Comparison of ENCODE assay signal across 8 cellular contexts in the genomic region with DNA sequence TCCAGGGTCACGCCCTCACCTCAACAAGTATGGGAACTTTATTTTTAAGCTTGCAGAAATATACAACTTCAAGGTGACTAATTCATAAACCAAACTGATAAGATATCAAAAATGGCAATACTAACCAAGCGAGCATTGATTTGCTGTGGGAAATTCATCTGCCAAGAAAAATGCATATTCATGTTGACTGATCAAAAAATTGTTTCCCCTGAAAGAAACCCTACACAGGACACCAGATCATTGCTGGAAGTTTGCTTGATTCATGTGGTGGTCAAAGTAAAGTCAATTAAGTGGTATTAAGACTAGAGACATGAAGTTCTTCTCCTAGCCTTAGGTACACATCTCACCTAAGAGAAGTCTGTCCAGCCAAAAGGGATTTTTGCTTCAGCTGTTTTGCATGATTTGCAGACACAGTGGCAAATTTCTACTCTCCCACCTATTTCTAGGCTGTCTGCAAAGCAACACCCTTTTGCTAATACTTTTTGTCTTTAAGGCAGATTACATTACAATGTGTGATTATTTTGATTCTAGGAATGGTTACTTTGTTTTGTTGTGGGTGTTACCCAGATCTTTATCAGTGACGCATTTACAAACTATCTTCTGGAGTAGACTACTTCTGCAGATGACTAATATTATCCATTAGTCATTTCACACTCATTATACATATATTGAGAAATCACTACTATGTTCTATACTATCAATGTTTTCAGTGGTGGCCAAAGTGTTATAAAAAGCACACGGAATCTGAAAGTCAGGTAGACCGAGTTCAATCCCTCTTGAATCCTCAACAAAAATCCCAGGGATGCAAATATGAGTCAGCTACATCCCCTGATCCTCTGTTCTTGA. TPM values are rescaled to one million over a fixed set of nuclear protein-coding genes. Genes with fewer than 3 reads are reported as not detected.
DNase-seq lines count a peak whose midpoint lies in the region; ATAC-seq lines count a peak whose summit lies in the region.

No MANE protein-coding gene starts in this region.

- peak overlapping the region; percentile 87 to 95 (median 88) for H3K4me3 Mint-ChIP-seq in CD4-positive, CD25-positive, alpha-beta regulatory T cell
- peak overlapping the region; percentile 81 for H3K4me3 Mint-ChIP-seq in activated T-helper 17 cell treated with anti-CD3 and anti-CD28 coated beads, Interleukin-2, amount 50 U/mL, for 72 hours
- peak overlapping the region; percentile 95 for H3K4me3 Mint-ChIP-seq in natural killer cell treated with Interleukin-12 subunit alpha and Interleukin-12 subunit beta and Interleukin-15 and Interleukin-18, amount 100 ng/mL, for 72 hours

- H3K36me3 Mint-ChIP-seq in CD4-positive, CD25-positive, alpha-beta regulatory T cell, result peaks cover 21% of the 10 kb centered on the region
- peaks cover 79% of the 10 kb centered on the region for H3K36me3 Mint-ChIP-seq in activated T-helper 17 cell treated with anti-CD3 and anti-CD28 coated beads, Interleukin-2, amount 50 U/mL, for 72 hours (ENCODE audit: low read depth)
- H3K36me3 Mint-ChIP-seq in natural killer cell treated with Interleukin-12 subunit alpha and Interleukin-12 subunit beta and Interleukin-15 and Interleukin-18, amount 100 ng/mL, for 72 hours, result peaks cover 54% of the 10 kb centered on the region

- H3K4me1 ChIP-seq in CD4-positive, CD25-positive, alpha-beta regulatory T cell (ENCODE audit: control insufficient read depth, insufficient read depth, low read length, poor library complexity, severe bottlenecking), result peaks cover 54% of the 10 kb centered on the region

- H3K27me3 ChIP-seq in CD4-positive, CD25-positive, alpha-beta regulatory T cell (ENCODE audit: control insufficient read depth, insufficient read depth, low read length), result no peaks in the 10 kb centered on the region

- no peaks in the 10 kb centered on the region for H3K27me3 Mint-ChIP-seq in CD4-positive, CD25-positive, alpha-beta regulatory T cell
- no peaks in the 10 kb centered on the region for H3K27me3 Mint-ChIP-seq in activated T-helper 17 cell treated with anti-CD3 and anti-CD28 coated beads, Interleukin-2, amount 50 U/mL, for 72 hours
- no peaks in the 10 kb centered on the region for H3K27me3 Mint-ChIP-seq in natural killer cell treated with Interleukin-12 subunit alpha and Interleukin-12 subunit beta and Interleukin-15 and Interleukin-18, amount 100 ng/mL, for 72 hours

- peaks cover 11% of the 10 kb centered on the region for H3K36me3 ChIP-seq in CD4-positive, CD25-positive, alpha-beta regulatory T cell (ENCODE audit: control insufficient read depth, insufficient read depth, low read length)

- peaks cover 0 to 7% (median 3%) of the 10 kb centered on the region in 7 donors for H3K9me3 Mint-ChIP-seq in CD4-positive, CD25-positive, alpha-beta regulatory T cell
- H3K9me3 Mint-ChIP-seq in activated T-helper 17 cell treated with anti-CD3 and anti-CD28 coated beads, Interleukin-2, amount 50 U/mL, for 72 hours, result peaks cover 6% of the 10 kb centered on the region
- H3K9me3 Mint-ChIP-seq in natural killer cell treated with Interleukin-12 subunit alpha and Interleukin-12 subunit beta and Interleukin-15 and Interleukin-18, amount 100 ng/mL, for 72 hours, result peaks cover 10% of the 10 kb centered on the region

- H3K27ac Mint-ChIP-seq in CD4-positive, CD25-positive, alpha-beta regulatory T cell, result peak overlapping the region; percentile 95 to 99 (median 99)
- H3K27ac Mint-ChIP-seq in activated T-helper 17 cell treated with anti-CD3 and anti-CD28 coated beads, Interleukin-2, amount 50 U/mL, for 72 hours, result peak overlapping the region; percentile 95
- peak overlapping the region; percentile 99 to 100 for H3K27ac Mint-ChIP-seq in natural killer cell treated with Interleukin-12 subunit alpha and Interleukin-12 subunit beta and Interleukin-15 and Interleukin-18, amount 100 ng/mL, for 72 hours

- H3K4me1 Mint-ChIP-seq in CD4-positive, CD25-positive, alpha-beta regulatory T cell, result peaks cover 55 to 81% (median 66%) of the 10 kb centered on the region in 4 donors
- H3K4me1 Mint-ChIP-seq in activated T-helper 17 cell treated with anti-CD3 and anti-CD28 coated beads, Interleukin-2, amount 50 U/mL, for 72 hours, result peaks cover 46% of the 10 kb centered on the region
- H3K4me1 Mint-ChIP-seq in natural killer cell treated with Interleukin-12 subunit alpha and Interleukin-12 subunit beta and Interleukin-15 and Interleukin-18, amount 100 ng/mL, for 72 hours (ENCODE audit: low read depth in 2 of 2), result peaks cover 60 to 76% of the 10 kb centered on the region in 2 donors

- peak overlapping the region; percentile 92 for H3K27ac ChIP-seq in CD4-positive, CD25-positive, alpha-beta regulatory T cell (ENCODE audit: insufficient read depth, low read length, poor library complexity, severe bottlenecking)

- no peaks in the 10 kb centered on the region for H3K9me3 ChIP-seq in CD4-positive, CD25-positive, alpha-beta regulatory T cell (ENCODE audit: control insufficient read depth in 2 of 2, low read length in 2 of 2)

- peak; percentile 34 to 88 (median 78) for DNase-seq in CD4-positive, CD25-positive, alpha-beta regulatory T cell
- peak; percentile 71 for DNase-seq in natural killer cell treated with Interleukin-12 subunit alpha and Interleukin-12 subunit beta and Interleukin-15 and Interleukin-18, amount 100 ng/mL, for 72 hours (ENCODE audit: low spot score)
- no peak for DNase-seq in AG20443 (ENCODE audit: low spot score)
- no peak for DNase-seq in left lobe of liver (ENCODE audit: low spot score)
- no peak for DNase-seq in stimulated activated CD4-positive, alpha-beta T cell treated with anti-CD3 and anti-CD28 coated beads, Interleukin-2, amount 100 ng/mL, for 24 hours

- ATAC-seq in CD4-positive, CD25-positive, alpha-beta regulatory T cell (ENCODE audit: low read depth in 2 of 2), result peak; percentile 85 to 88
- ATAC-seq in GM19328 (IDR thresholded peaks at IDR 0.05; ENCODE audit: unreplicated experiment) (peak; percentile 66), HG03196 (IDR thresholded peaks at IDR 0.05; ENCODE audit: unreplicated experiment) (peak; percentile 73), left lobe of liver (no peak)
- peak; percentile 81 for ATAC-seq in activated T-helper 17 cell treated with anti-CD3 and anti-CD28 coated beads, Interleukin-2, amount 50 U/mL, for 72 hours (replicated peaks)
- peak; percentile 92 to 94 for ATAC-seq in natural killer cell treated with Interleukin-12 subunit alpha and Interleukin-12 subunit beta and Interleukin-15 and Interleukin-18, amount 100 ng/mL, for 72 hours

- peak overlapping the region; percentile 76 for H3K4me3 ChIP-seq in CD4-positive, CD25-positive, alpha-beta regulatory T cell (ENCODE audit: low read depth, low read length)

RNA-seq across cellular contexts. Expression of gene SAMSN1, which starts 12.3 kb away (rescaled TPM):
- total RNA-seq in CD4-positive, CD25-positive, alpha-beta regulatory T cell, result 112 TPM
- 10 to 100 TPM; 44.8 to 51.6 (median 50.5) TPM for polyA plus RNA-seq in CD4-positive, CD25-positive, alpha-beta regulatory T cell
- total RNA-seq in activated T-helper 17 cell treated with anti-CD3 and anti-CD28 coated beads, Interleukin-2, amount 50 U/mL, for 72 hours, result 10 to 100 TPM; 76.9 to 93.3 TPM
- total RNA-seq in natural killer cell treated with Interleukin-12 subunit alpha and Interleukin-12 subunit beta and Interleukin-15 and Interleukin-18, amount 100 ng/mL, for 72 hours, result 100 to 1,000 TPM; 158 to 383 TPM
- 1.6 TPM for total RNA-seq in left lobe of liver

Comparison
In these comparisons a context has a peak if more than half of its experiments do, and no peak if none do; other contexts are left out.
1. DNase-seq: peak in CD4-positive, CD25-positive, alpha-beta regulatory T cell (3 of 3) and natural killer cell treated with Interleukin-12 subunit alpha and Interleukin-12 subunit beta and Interleukin-15 and Interleukin-18, amount 100 ng/mL, for 72 hours (single experiment); none in AG20443 (single experiment), left lobe of liver (single experiment) and stimulated activated CD4-positive, alpha-beta T cell treated with anti-CD3 and anti-CD28 coated beads, Interleukin-2, amount 100 ng/mL, for 24 hours (0 of 2).
2. RNA of gene SAMSN1, which starts 12.3 kb away (total RNA-seq): 158 to 383 TPM in natural killer cell treated with Interleukin-12 subunit alpha and Interleukin-12 subunit beta and Interleukin-15 and Interleukin-18, amount 100 ng/mL, for 72 hours, 112 TPM in CD4-positive, CD25-positive, alpha-beta regulatory T cell (single experiment) and 76.9 to 93.3 TPM in activated T-helper 17 cell treated with anti-CD3 and anti-CD28 coated beads, Interleukin-2, amount 50 U/mL, for 72 hours; 1.6 TPM in left lobe of liver (single experiment); every median in the first group is over 10 times any median in the second.
3. Peak in every context shown above with its lines, with median percentiles within 50 percentile points of each other: H3K27ac Mint-ChIP-seq and H3K4me3 Mint-ChIP-seq.